Comparison of ENCODE assay signal across 24 cellular contexts in the genomic region with DNA sequence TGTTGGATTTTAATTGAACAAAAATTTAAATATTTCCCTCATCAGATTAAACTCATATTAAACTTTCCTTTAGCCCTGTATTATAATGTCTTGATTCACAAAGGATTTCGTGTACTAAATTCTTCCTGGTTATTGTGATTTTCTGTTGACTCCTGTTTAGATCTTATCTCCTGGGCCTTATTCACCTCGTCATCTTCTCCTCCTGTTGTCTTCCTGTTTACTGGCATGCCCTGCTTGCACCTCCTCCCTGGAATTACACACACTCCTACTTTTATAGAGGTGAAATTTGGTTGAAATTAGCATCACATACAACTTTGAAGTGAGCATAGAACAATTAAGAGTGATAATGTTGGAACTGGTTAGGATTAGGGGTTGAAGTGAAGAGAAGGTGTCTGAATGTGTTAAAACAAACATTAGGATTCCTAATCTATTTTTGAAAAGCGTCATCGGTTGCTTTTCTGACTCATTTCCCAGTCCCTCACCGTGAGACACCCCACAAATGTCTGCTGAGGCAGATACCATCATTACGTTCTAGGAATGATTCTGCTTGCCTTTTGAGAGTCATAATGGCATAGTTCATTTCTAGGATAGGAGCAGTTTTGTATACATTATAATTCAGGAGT. TPM values are rescaled to one million over a fixed set of nuclear protein-coding genes. Genes with fewer than 3 reads are reported as not detected.
DNase-seq lines count a peak whose midpoint lies in the region; ATAC-seq, FAIRE-seq and TF ChIP-seq lines count a peak whose summit lies in the region.
"Had no signal": no experiment of that assay in that cellular context is flagged by ENCODE, and none has a peak within 500 bp of the region (broad histone marks: within the 10 kb centered on the region; RNA-seq: fewer than 3 reads in every experiment).

No MANE protein-coding gene starts in this region.

- H3K4me2 ChIP-seq in HCT116 (ENCODE audit: low read length), result peak overlapping the region; percentile 51
- H3K4me2 ChIP-seq: BLaER1, hepatocyte had no signal

- H3K27me3 Mint-ChIP-seq in endothelial cell (ENCODE audit: unreplicated experiment) (no peaks in the 10 kb centered on the region), osteocyte (ENCODE audit: unreplicated experiment) (no peaks in the 10 kb centered on the region)
- H3K27me3 Mint-ChIP-seq in CD4-positive, alpha-beta T cell, result no peaks in the 10 kb centered on the region

- H3K4me1 ChIP-seq in HCT116 (ENCODE audit: control insufficient read depth in 1 of 2, insufficient read depth in 2 of 2, low read length in 2 of 2) (peaks cover 0 to 11% of the 10 kb centered on the region in 2 experiments; a peak in 2 of 4 replicates), Panc1 (ENCODE audit: control insufficient read depth, insufficient read depth, low read length) (no peaks in the 10 kb centered on the region)
- H3K4me1 ChIP-seq: BLaER1 had no signal

- H3K4me3 Mint-ChIP-seq in endothelial cell (ENCODE audit: unreplicated experiment), result peak overlapping the region; percentile 17
- H3K4me3 Mint-ChIP-seq in osteocyte (ENCODE audit: unreplicated experiment), result no peak overlapping the region
- no peak overlapping the region for H3K4me3 Mint-ChIP-seq in CD4-positive, alpha-beta T cell
- H3K4me3 Mint-ChIP-seq: T-helper 2 cell treated with Interferon-gamma antibody and Interleukin-4, amounts not matched to agents 5 μg/mL and 100 μg/mL, for 36 hours had no signal

- H3K27ac Mint-ChIP-seq in endothelial cell (ENCODE audit: unreplicated experiment) (peak overlapping the region; percentile 93), osteocyte (ENCODE audit: unreplicated experiment) (peak overlapping the region; percentile 38)
- no peak overlapping the region for H3K27ac Mint-ChIP-seq in CD4-positive, alpha-beta T cell
- H3K27ac Mint-ChIP-seq: T-helper 2 cell treated with Interferon-gamma antibody and Interleukin-4, amounts not matched to agents 5 μg/mL and 100 μg/mL, for 36 hours had no signal

- H3K4me3 ChIP-seq in HCT116 (replicated peaks in 1 of 2; ENCODE audit: low read depth in 1 of 2, low read length in 2 of 2), result no peak overlapping the region
- no peak overlapping the region for H3K4me3 ChIP-seq in Panc1 (ENCODE audit: low read depth in 2 of 2, low read length in 2 of 2)
- H3K4me3 ChIP-seq: BLaER1, hepatocyte had no signal

- TF ChIP-seq CTCF in HCT116 (IDR thresholded peaks at IDR 0.05 in 2 of 3, conservative IDR thresholded peaks at IDR 0.05 in 1 of 3; ENCODE audit: borderline replicate concordance in 1 of 3, insufficient read depth in 1 of 3, low read depth in 2 of 3, low read length in 2 of 3) (no peak), Panc1 (IDR thresholded peaks at IDR 0.05) (no peak), endothelial cell (IDR thresholded peaks at IDR 0.05; ENCODE audit: unreplicated experiment) (no peak), osteocyte (IDR thresholded peaks at IDR 0.05) (no peak)
- no peak for TF ChIP-seq CTCF in CD4-positive, alpha-beta T cell (IDR thresholded peaks at IDR 0.05)

- in situ Hi-C loops in Panc1 (cut with HindIII; ENCODE audit: low pct_unique_long_range_greater_than_20kb, low sequenced_read_pairs), result no loop called here

- ATAC-seq in HCT116 (no peak), Panc1 (no peak)
- no peak for ATAC-seq in CD4-positive, alpha-beta T cell (ENCODE audit: poor library complexity)

- no peak for TF ChIP-seq POLR2A in HCT116 (IDR thresholded peaks at IDR 0.05; ENCODE audit: borderline replicate concordance, extremely low read depth, insufficient read depth, insufficient read length)

- no peak for TF ChIP-seq RAD21 in HCT116 (IDR thresholded peaks at IDR 0.05; ENCODE audit: low read depth)

- H3K9me2 ChIP-seq in HCT116 (ENCODE audit: insufficient read depth), result no peaks in the 10 kb centered on the region

- peak overlapping the region; percentile 36 for H3K9ac ChIP-seq in HCT116 (ENCODE audit: low read length)
- H3K9ac ChIP-seq: BLaER1 had no signal

- FAIRE-seq in GM19239 (lab: Jason Lieb, UNC), result no peak
- FAIRE-seq: colon had no signal

- H3K27ac ChIP-seq in HCT116 (ENCODE audit: low read depth, low read length) (no peak overlapping the region), Panc1 (ENCODE audit: low read length) (no peak overlapping the region)
- H3K27ac ChIP-seq in CD4-positive, alpha-beta T cell (ENCODE audit: low read depth, low read length), result no peak overlapping the region
- H3K27ac ChIP-seq: BLaER1, hepatocyte had no signal

- RAD21 ChIA-PET in HCT116 (lab: Charles Lee; ENCODE audit: low non-redundant PET in 1 of 2, low total read pairs in 2 of 2, uncharacterized antibody in 2 of 2, unreplicated experiment in 2 of 2), result no interaction called here

- intact Hi-C loops in HCT116 (cut with micrococcal nuclease), result no loop called here
- intact Hi-C loops in Panc1 (cut with micrococcal nuclease; ENCODE audit: unreplicated experiment), result no loop called here
- intact Hi-C loops in CD4-positive, alpha-beta T cell (cut with DNase I, micrococcal nuclease), result no loop called here

- H3K4me1 Mint-ChIP-seq in endothelial cell (ENCODE audit: unreplicated experiment), result peaks cover 28% of the 10 kb centered on the region
- H3K4me1 Mint-ChIP-seq in osteocyte (ENCODE audit: unreplicated experiment), result peaks cover 24% of the 10 kb centered on the region
- H3K4me1 Mint-ChIP-seq in CD4-positive, alpha-beta T cell (ENCODE audit: low read depth), result no peaks in the 10 kb centered on the region

- CTCF ChIA-PET in HCT116 (lab: Charles Lee), result no interaction called here
- CTCF ChIA-PET in Panc1 (lab: Charles Lee), result no interaction called here
- CTCF ChIA-PET in CD4-positive, alpha-beta T cell (lab: Charles Lee), result no interaction called here

- POLR2A ChIA-PET in HCT116 (lab: Charles Lee), result no interaction called here
- POLR2A ChIA-PET in Panc1 (lab: Charles Lee), result no interaction called here
- POLR2A ChIA-PET in CD4-positive, alpha-beta T cell (lab: Charles Lee), result no interaction called here

- H3K9me3 ChIP-seq in HCT116 (ENCODE audit: control insufficient read depth in 1 of 2, insufficient read depth in 1 of 2, low read depth in 1 of 2, low read length in 2 of 2) (no peaks in the 10 kb centered on the region), Panc1 (ENCODE audit: control insufficient read depth, insufficient read depth, low read depth, low read length) (no peaks in the 10 kb centered on the region)
- no peaks in the 10 kb centered on the region for H3K9me3 ChIP-seq in CD4-positive, alpha-beta T cell (ENCODE audit: control insufficient read depth, low read length)
- H3K9me3 ChIP-seq: BLaER1 had no signal

- H3K36me3 ChIP-seq in HCT116 (ENCODE audit: control insufficient read depth in 1 of 2, insufficient read depth in 2 of 2, low read length in 2 of 2), result no peaks in the 10 kb centered on the region
- no peaks in the 10 kb centered on the region for H3K36me3 ChIP-seq in Panc1 (ENCODE audit: control insufficient read depth, insufficient read depth, low read length)
- H3K36me3 ChIP-seq: BLaER1 had no signal

- BruUV-seq in HCT116 (replicated peaks; lab: Mats Ljungman, UMichigan) (no TSS peak), Panc1 (replicated peaks; lab: Mats Ljungman, UMichigan) (no TSS peak)

- H3K9me3 Mint-ChIP-seq in endothelial cell (ENCODE audit: unreplicated experiment), result no peaks in the 10 kb centered on the region
- H3K9me3 Mint-ChIP-seq in osteocyte (ENCODE audit: unreplicated experiment), result peaks cover 5% of the 10 kb centered on the region
- H3K9me3 Mint-ChIP-seq in CD4-positive, alpha-beta T cell, result no peaks in the 10 kb centered on the region

- peak overlapping the region; percentile 83 for H2AFZ ChIP-seq in HCT116 (ENCODE audit: low read depth, low read length, poor library complexity, severe bottlenecking)
- H2AFZ ChIP-seq: hepatocyte had no signal

- DNase-seq in HCT116 (ENCODE audit: low read depth, low spot score), result no peak
- peak; percentile 20 for DNase-seq in Panc1 (ENCODE audit: low read depth, low spot score)
- no peak for DNase-seq in endothelial cell (ENCODE audit: low spot score)
- DNase-seq in osteocyte (ENCODE audit: extremely low spot score, unreplicated experiment), result no peak
- DNase-seq in CD4-positive, alpha-beta T cell, result no peak
- no peak for DNase-seq in GM19239 (ENCODE audit: insufficient read length, low spot score)
- no peak for DNase-seq in activated effector memory CD4-positive, alpha-beta T cell treated with anti-CD3 and anti-CD28 coated beads, Interleukin-2, amount 50 U/mL, for 16 hours
- DNase-seq: activated CD4-positive, CD25-positive, alpha-beta regulatory T cell treated with anti-CD3 and anti-CD28 coated beads, Interleukin-2, amount 50 U/mL, for 72 hours; activated effector memory CD4-positive, alpha-beta T cell treated with Interleukin-2 at 50 U/mL for 16 hours; amniotic stem cell; erythroblast; GOT3; Kasumi-1; NCI-H1694; NCI-H446; NK-92 treated with Interleukin-12 subunit alpha and Interleukin-12 subunit beta, amount 100 ng/mL, for 24 hours; SIG-M5; stimulated activated CD4-positive, alpha-beta T cell treated with anti-CD3 and anti-CD28 coated beads, Interleukin-15, amount 100 ng/mL, for 24 hours; stimulated activated naive CD4-positive, alpha-beta T cell; trophoblast cell had no signal

- H4K20me1 ChIP-seq in HCT116 (ENCODE audit: insufficient read depth), result no peaks in the 10 kb centered on the region
- H4K20me1 ChIP-seq: BLaER1 had no signal

- no peaks in the 10 kb centered on the region for H3K27me3 ChIP-seq in HCT116 (ENCODE audit: insufficient read depth, low read length)
- no peaks in the 10 kb centered on the region for H3K27me3 ChIP-seq in Panc1 (ENCODE audit: control insufficient read depth, insufficient read depth, low read length)
- H3K27me3 ChIP-seq in CD4-positive, alpha-beta T cell (ENCODE audit: control insufficient read depth, insufficient read depth, low read length), result no peaks in the 10 kb centered on the region
- H3K27me3 ChIP-seq: BLaER1, hepatocyte had no signal

- H3K79me2 ChIP-seq in HCT116 (ENCODE audit: insufficient read depth, low read length), result no peaks in the 10 kb centered on the region
- H3K79me2 ChIP-seq: hepatocyte had no signal

- H3K36me3 Mint-ChIP-seq in endothelial cell (ENCODE audit: low read depth, unreplicated experiment), result peaks cover 13% of the 10 kb centered on the region
- H3K36me3 Mint-ChIP-seq in osteocyte (ENCODE audit: unreplicated experiment), result peaks cover 10% of the 10 kb centered on the region
- no peaks in the 10 kb centered on the region for H3K36me3 Mint-ChIP-seq in CD4-positive, alpha-beta T cell (ENCODE audit: low read depth)

TF ChIP-seq in HCT116, 20 proteins besides CTCF, POLR2A, EP300 and RAD21 (continues in another document):
- TF ChIP-seq FOSL1 (IDR thresholded peaks at IDR 0.05; ENCODE audit: low read depth) (no peak), ELF1 (IDR thresholded peaks at IDR 0.05; ENCODE audit: borderline replicate concordance, low read depth) (no peak), MAX (IDR thresholded peaks at IDR 0.05) (no peak), YY1 (IDR thresholded peaks at IDR 0.05; ENCODE audit: extremely low read depth, insufficient replicate concordance, low read depth, low read length) (no peak)

RNA-seq across cellular contexts. Expression of gene TLL1, which starts 32.5 kb away (rescaled TPM):
- total RNA-seq in HCT116 (2021; ENCODE audit: unreplicated experiment), result 0.37 TPM
- polyA plus RNA-seq in HCT116 (2012), result 0.07 and 0.25 TPM in 2 replicates
- total RNA-seq in Panc1 (2021; ENCODE audit: unreplicated experiment), result 0.41 TPM
- polyA plus RNA-seq in Panc1 (2012; ENCODE audit: insufficient read length), result 0.24 TPM
- 48.0 TPM for total RNA-seq in endothelial cell (ENCODE audit: unreplicated experiment)
- 39.2 and 39.7 TPM in 2 replicates for total RNA-seq in osteocyte
- not detected for total RNA-seq in CD4-positive, alpha-beta T cell

Comparison
In these comparisons a context has a peak if more than half of its experiments do, and no peak if none do; other contexts are left out.
1. RNA of gene TLL1, which starts 32.5 kb away (total RNA-seq): 48.0 TPM in endothelial cell (single experiment) and 39.2 to 39.7 TPM in osteocyte; 0.41 TPM in Panc1 (single experiment), 0.37 TPM in HCT116 (single experiment) and not detected in CD4-positive, alpha-beta T cell; every median in the first group is over 10 times any median in the second.